1 cellular context compared by ENCODE assay signal in genomic region chr2:11236335-11236734, GRCh38.
TF ChIP-seq lines count a peak whose summit lies in the region.

No MANE protein-coding gene starts in this region.

TF ChIP-seq in K562, 482 proteins besides CTCF, POLR2A, EP300 and RAD21 (continued from another document):
- TF ChIP-seq U2AF1 (optimal IDR thresholded peaks at IDR 0.05; ENCODE audit: low read depth, low read length) = no peak
- no peak for TF ChIP-seq ZNF830 (CRISPR knock-in tag; IDR thresholded peaks at IDR 0.05)
- TF ChIP-seq ETV6 (IDR thresholded peaks at IDR 0.05; ENCODE audit: borderline replicate concordance in 1 of 2, low read depth in 2 of 2, low read length in 1 of 2) = no peak
- TF ChIP-seq ETV6 (CRISPR knock-in tag; IDR thresholded peaks at IDR 0.05; ENCODE audit: borderline replicate concordance) = no peak
- TF ChIP-seq ARID1B (IDR thresholded peaks at IDR 0.05) = peak; percentile 54
- no peak for TF ChIP-seq FIP1L1 (IDR thresholded peaks at IDR 0.05; ENCODE audit: low read depth, low read length, poor library complexity, severe bottlenecking)
- TF ChIP-seq ESRRB (CRISPR knock-in tag; IDR thresholded peaks at IDR 0.05; ENCODE audit: borderline replicate concordance) = no peak
- no peak for TF ChIP-seq ZNF75A (CRISPR knock-in tag; IDR thresholded peaks at IDR 0.05)
- TF ChIP-seq ATF7 (IDR thresholded peaks at IDR 0.05) = peak; percentile 71
- TF ChIP-seq NFIC (IDR thresholded peaks at IDR 0.05) = no peak
- no peak for TF ChIP-seq STAT5B (CRISPR knock-in tag; IDR thresholded peaks at IDR 0.05)
- no peak for TF ChIP-seq ZFP30 (CRISPR knock-in tag; IDR thresholded peaks at IDR 0.05; ENCODE audit: borderline replicate concordance)
- peak; percentile 98 for TF ChIP-seq FOSL1 (tag; conservative IDR thresholded peaks at IDR 0.05)
- no peak for TF ChIP-seq KAT8 (IDR thresholded peaks at IDR 0.05; ENCODE audit: low read depth)
- no peak for TF ChIP-seq ZHX1 (conservative IDR thresholded peaks at IDR 0.05; ENCODE audit: low read length)
- TF ChIP-seq ZNF175 (CRISPR knock-in tag; IDR thresholded peaks at IDR 0.05; ENCODE audit: low read depth) = no peak
- no peak for TF ChIP-seq BHLHE40 (IDR thresholded peaks at IDR 0.05; ENCODE audit: low read length)
- TF ChIP-seq SAP30 (IDR thresholded peaks at IDR 0.05; ENCODE audit: borderline replicate concordance, insufficient read depth, low read depth, low read length, poor library complexity, severe bottlenecking) = no peak
- no peak for TF ChIP-seq BRD4 (IDR thresholded peaks at IDR 0.05)
- no peak for TF ChIP-seq ATF1 (CRISPR knock-in tag; IDR thresholded peaks at IDR 0.05)
- TF ChIP-seq ATF1 (tag; IDR thresholded peaks at IDR 0.05) = peak; percentile 22; the same call in 1 of the 2 replicates
- TF ChIP-seq ETS1 (conservative IDR thresholded peaks at IDR 0.05; ENCODE audit: control insufficient read depth, low read depth, low read length) = no peak
- no peak for TF ChIP-seq ZNF121 (CRISPR knock-in tag; conservative IDR thresholded peaks at IDR 0.05)
- no peak for TF ChIP-seq CBX3 (IDR thresholded peaks at IDR 0.05; ENCODE audit: borderline replicate concordance in 1 of 2, low read length in 2 of 2)
- TF ChIP-seq USF2 (CRISPR knock-in tag; IDR thresholded peaks at IDR 0.05) = no peak
